In the genomic region with DNA sequence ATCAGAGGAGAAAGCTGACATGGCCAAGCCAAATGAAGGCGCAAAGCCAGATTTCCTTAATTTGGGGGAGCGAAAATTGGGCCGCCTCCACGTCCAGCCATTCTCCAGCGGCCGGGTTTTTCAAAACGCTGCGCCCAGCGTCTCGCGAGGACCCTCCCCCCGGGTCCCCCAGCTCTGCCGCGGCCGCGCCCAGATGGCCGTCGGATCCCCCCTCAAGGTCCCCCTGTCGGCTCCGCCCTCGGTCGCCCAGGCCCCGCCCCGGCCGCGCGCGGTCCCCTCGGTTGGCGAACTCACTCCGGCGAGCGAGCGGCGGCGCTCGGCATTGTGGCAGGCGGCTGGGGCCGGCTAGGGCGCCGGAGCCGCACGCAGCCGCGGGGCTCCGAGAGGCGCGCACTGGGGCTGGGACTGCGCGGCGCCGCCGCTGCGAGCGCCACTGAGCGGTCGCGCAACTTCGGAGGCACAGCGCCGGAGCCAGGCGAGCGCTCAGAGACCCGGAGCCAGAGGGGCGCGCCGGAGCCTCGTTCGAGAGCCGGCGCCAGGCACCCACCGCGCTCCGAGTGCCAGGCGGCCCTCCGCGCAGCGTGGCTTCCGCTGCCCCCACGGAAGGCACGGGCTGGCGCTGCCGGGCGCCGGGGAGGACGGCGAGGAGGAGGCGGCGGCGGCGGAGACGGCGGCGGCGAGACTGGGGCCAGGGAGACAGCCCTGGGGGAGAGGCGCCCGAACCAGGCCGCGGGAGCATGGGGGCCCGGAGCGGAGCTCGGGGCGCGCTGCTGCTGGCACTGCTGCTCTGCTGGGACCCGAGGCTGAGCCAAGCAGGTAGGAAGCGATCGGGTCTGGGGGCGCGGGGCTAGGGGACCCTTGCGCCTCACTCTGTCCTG, we compare ENCODE assay signal across 1 cellular context.
TF ChIP-seq lines count a peak whose summit lies in the region.

TSS of gene UNC5B (plus strand) at position 322 of the 878 bp plus-strand sequence. CDS start at position 738, 416 bp downstream.

TF ChIP-seq in HEK293, 187 proteins besides CTCF, POLR2A, EP300 and RAD21 (continued from another document and continues in another):
- TF ChIP-seq, protein P1, sequence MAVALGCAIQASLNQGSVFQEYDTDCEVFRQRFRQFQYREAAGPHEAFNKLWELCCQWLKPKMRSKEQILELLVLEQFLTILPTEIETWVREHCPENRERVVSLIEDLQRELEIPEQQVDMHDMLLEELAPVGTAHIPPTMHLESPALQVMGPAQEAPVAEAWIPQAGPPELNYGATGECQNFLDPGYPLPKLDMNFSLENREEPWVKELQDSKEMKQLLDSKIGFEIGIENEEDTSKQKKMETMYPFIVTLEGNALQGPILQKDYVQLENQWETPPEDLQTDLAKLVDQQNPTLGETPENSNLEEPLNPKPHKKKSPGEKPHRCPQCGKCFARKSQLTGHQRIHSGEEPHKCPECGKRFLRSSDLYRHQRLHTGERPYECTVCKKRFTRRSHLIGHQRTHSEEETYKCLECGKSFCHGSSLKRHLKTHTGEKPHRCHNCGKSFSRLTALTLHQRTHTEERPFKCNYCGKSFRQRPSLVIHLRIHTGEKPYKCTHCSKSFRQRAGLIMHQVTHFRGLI (tag by site-specific recombination; IDR thresholded peaks at IDR 0.05) = peak; percentile 62; the same call in 1 of the 2 replicates
- TF ChIP-seq ZNF423 (tag by site-specific recombination; IDR thresholded peaks at IDR 0.05) (no peak), ZNF621 (tag by site-specific recombination; IDR thresholded peaks at IDR 0.05) (no peak), ZNF585B (tag by site-specific recombination; IDR thresholded peaks at IDR 0.05) (no peak), ZNF311 (tag by site-specific recombination; IDR thresholded peaks at IDR 0.05; ENCODE audit: borderline replicate concordance) (no peak), ZBTB17 (tag by site-specific recombination; IDR thresholded peaks at IDR 0.05) (no peak; the same call in 1 of the 2 replicates), PBX3 (CRISPR knock-in tag; IDR thresholded peaks at IDR 0.05) (peak; percentile 91), PRDM4 (tag by site-specific recombination; IDR thresholded peaks at IDR 0.05) (no peak; the same call in 1 of the 2 replicates), ZBTB48 (tag by site-specific recombination; IDR thresholded peaks at IDR 0.05) (0 out of 2 replicates have a peak, but pooled peaks have one; percentile 26), ZBTB26 (tag by site-specific recombination; optimal IDR thresholded peaks at IDR 0.05) (peak; percentile 77), ZNF223 (tag by site-specific recombination; IDR thresholded peaks at IDR 0.05) (no peak), ZNF391 (tag by site-specific recombination; IDR thresholded peaks at IDR 0.05; ENCODE audit: borderline replicate concordance, low read depth) (peak; percentile 75; the same call in 1 of the 2 replicates), ZNF23 (tag by site-specific recombination; IDR thresholded peaks at IDR 0.05; ENCODE audit: borderline replicate concordance) (no peak), ZNF624 (tag by site-specific recombination; IDR thresholded peaks at IDR 0.05) (no peak), HOXC10 (CRISPR knock-in tag; IDR thresholded peaks at IDR 0.05) (no peak), ZNF335 (tag by site-specific recombination; conservative IDR thresholded peaks at IDR 0.05) (peak; percentile 82; the same call in 1 of the 2 replicates), KLF8 (tag by site-specific recombination; IDR thresholded peaks at IDR 0.05) (peak; percentile 95), ZNF10 (tag by site-specific recombination; IDR thresholded peaks at IDR 0.05) (no peak), GLIS2 (tag by site-specific recombination; IDR thresholded peaks at IDR 0.05) (peak; percentile 74), ZNF664 (tag by site-specific recombination; IDR thresholded peaks at IDR 0.05) (no peak), ZBTB7A (tag by site-specific recombination; IDR thresholded peaks at IDR 0.05; ENCODE audit: low read depth) (peak; percentile 67; the same call in 1 of the 2 replicates), ZNF324 (tag by site-specific recombination; IDR thresholded peaks at IDR 0.05) (peak; percentile 37; the same call in 1 of the 2 replicates), ZNF302 (tag by site-specific recombination; IDR thresholded peaks at IDR 0.05; ENCODE audit: low read depth) (no peak), TCF7L2 (IDR thresholded peaks at IDR 0.05; ENCODE audit: borderline replicate concordance, low read depth, low read length) (no peak), ZNF175 (tag by site-specific recombination; IDR thresholded peaks at IDR 0.05) (no peak), ZNF48 (tag by site-specific recombination; IDR thresholded peaks at IDR 0.05) (no peak), ZNF280D (tag by site-specific recombination; IDR thresholded peaks at IDR 0.05) (no peak), ZBTB44 (tag by site-specific recombination; IDR thresholded peaks at IDR 0.05) (peak; percentile 70; the same call in 1 of the 2 replicates), KLF7 (tag by site-specific recombination; IDR thresholded peaks at IDR 0.05; ENCODE audit: borderline replicate concordance) (0 out of 2 replicates have a peak, but pooled peaks have one; percentile 38), ZNF654 (tag by site-specific recombination; IDR thresholded peaks at IDR 0.05; ENCODE audit: low read depth) (no peak), SP3 (tag by site-specific recombination; IDR thresholded peaks at IDR 0.05) (peak; percentile 62; the same call in 1 of the 2 replicates), ZNF701 (tag by site-specific recombination; IDR thresholded peaks at IDR 0.05) (no peak), MEIS1 (CRISPR knock-in tag; IDR thresholded peaks at IDR 0.05; ENCODE audit: borderline replicate concordance) (no peak)
- TF ChIP-seq, protein P2, sequence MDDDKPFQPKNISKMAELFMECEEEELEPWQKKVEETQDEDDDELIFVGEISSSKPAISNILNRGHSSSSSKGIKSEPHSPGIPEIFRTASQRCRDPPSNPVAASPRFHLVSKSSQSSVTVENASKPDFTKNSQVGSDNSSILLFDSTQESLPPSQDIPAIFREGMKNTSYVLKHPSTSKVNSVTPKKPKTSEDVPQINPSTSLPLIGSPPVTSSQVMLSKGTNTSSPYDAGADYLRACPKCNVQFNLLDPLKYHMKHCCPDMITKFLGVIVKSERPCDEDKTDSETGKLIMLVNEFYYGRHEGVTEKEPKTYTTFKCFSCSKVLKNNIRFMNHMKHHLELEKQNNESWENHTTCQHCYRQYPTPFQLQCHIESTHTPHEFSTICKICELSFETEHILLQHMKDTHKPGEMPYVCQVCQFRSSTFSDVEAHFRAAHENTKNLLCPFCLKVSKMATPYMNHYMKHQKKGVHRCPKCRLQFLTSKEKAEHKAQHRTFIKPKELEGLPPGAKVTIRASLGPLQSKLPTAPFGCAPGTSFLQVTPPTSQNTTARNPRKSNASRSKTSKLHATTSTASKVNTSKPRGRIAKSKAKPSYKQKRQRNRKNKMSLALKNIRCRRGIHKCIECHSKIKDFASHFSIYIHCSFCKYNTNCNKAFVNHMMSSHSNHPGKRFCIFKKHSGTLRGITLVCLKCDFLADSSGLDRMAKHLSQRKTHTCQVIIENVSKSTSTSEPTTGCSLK (tag by site-specific recombination; IDR thresholded peaks at IDR 0.05) = no peak
- TF ChIP-seq, protein P3, sequence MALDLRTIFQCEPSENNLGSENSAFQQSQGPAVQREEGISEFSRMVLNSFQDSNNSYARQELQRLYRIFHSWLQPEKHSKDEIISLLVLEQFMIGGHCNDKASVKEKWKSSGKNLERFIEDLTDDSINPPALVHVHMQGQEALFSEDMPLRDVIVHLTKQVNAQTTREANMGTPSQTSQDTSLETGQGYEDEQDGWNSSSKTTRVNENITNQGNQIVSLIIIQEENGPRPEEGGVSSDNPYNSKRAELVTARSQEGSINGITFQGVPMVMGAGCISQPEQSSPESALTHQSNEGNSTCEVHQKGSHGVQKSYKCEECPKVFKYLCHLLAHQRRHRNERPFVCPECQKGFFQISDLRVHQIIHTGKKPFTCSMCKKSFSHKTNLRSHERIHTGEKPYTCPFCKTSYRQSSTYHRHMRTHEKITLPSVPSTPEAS (tag by site-specific recombination; IDR thresholded peaks at IDR 0.05) = no peak
- TF ChIP-seq, protein P4, sequence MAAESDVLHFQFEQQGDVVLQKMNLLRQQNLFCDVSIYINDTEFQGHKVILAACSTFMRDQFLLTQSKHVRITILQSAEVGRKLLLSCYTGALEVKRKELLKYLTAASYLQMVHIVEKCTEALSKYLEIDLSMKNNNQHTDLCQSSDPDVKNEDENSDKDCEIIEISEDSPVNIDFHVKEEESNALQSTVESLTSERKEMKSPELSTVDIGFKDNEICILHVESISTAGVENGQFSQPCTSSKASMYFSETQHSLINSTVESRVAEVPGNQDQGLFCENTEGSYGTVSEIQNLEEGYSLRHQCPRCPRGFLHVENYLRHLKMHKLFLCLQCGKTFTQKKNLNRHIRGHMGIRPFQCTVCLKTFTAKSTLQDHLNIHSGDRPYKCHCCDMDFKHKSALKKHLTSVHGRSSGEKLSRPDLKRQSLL (tag by site-specific recombination; IDR thresholded peaks at IDR 0.05) = peak; percentile 99
- TF ChIP-seq, protein P5, sequence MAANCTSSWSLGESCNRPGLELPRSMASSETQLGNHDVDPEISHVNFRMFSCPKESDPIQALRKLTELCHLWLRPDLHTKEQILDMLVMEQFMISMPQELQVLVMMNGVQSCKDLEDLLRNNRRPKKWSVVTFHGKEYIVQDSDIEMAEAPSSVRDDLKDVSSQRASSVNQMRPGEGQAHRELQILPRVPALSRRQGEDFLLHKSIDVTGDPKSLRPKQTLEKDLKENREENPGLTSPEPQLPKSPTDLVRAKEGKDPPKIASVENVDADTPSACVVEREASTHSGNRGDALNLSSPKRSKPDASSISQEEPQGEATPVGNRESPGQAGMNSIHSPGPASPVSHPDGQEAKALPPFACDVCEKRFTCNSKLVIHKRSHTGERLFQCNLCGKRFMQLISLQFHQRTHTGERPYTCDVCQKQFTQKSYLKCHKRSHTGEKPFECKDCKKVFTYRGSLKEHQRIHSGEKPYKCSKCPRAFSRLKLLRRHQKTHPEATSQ (tag by site-specific recombination; IDR thresholded peaks at IDR 0.05) = peak; percentile 65; the same call in 1 of the 2 replicates
